Comparison of ENCODE assay signal across 10 cellular contexts in genomic region chr10:116891208-116891607, GRCh38. TPM values are rescaled to one million over a fixed set of nuclear protein-coding genes. Genes with fewer than 3 reads are reported as not detected.
DNase-seq lines count a peak whose midpoint lies in the region; ATAC-seq and TF ChIP-seq lines count a peak whose summit lies in the region.
"Had no signal": no experiment of that assay in that cellular context is flagged by ENCODE, and none has a peak within 500 bp of the region (broad histone marks: within the 10 kb centered on the region; RNA-seq: fewer than 3 reads in every experiment).

No MANE protein-coding gene starts in this region.

- no peak overlapping the region for H3K27ac ChIP-seq in RWPE1
- H3K27ac ChIP-seq in thoracic aorta, result no peak overlapping the region

- POLR2A ChIA-PET in RWPE1 (lab: Yijun Ruan, JAX; ENCODE audit: low non-redundant PET), result interaction anchor here (0.7 kb wide), 1 partner anchor 56 kb away, joined by 3 read pairs; no protein-coding TSS in a partner anchor

- H3K4me1 ChIP-seq in thoracic aorta (ENCODE audit: control insufficient read depth in 1 of 2, low read depth in 2 of 2), result peaks cover 0 to 12% of the 10 kb centered on the region in 2 donors

- no peak for ATAC-seq in thoracic aorta (ENCODE audit: insufficient number of reproducible peaks, low FRiP score, low read depth)
- ATAC-seq in GM21515 (IDR thresholded peaks at IDR 0.05; ENCODE audit: unreplicated experiment), result no peak
- ATAC-seq in GM21786 (IDR thresholded peaks at IDR 0.05; ENCODE audit: unreplicated experiment), result no peak

- H3K27me3 ChIP-seq in thoracic aorta (replicated peaks; ENCODE audit: insufficient read depth), result no peaks in the 10 kb centered on the region

- no peaks in the 10 kb centered on the region for H3K36me3 ChIP-seq in thoracic aorta

- DNase-seq in NCI-H524 (lab: John Stamatoyannopoulos, UW) (peak; percentile 7 to 52), NCI-H524 treated with DMSO at 0.1 percent for 48 hours (lab: John Stamatoyannopoulos, UW) (no peak), RWPE1 (ENCODE audit: low spot score) (peak; percentile 77), fibroblast of the conjunctiva (ENCODE audit: low read depth) (peak; percentile 64), thoracic aorta (ENCODE audit: low spot score) (no peak)
- DNase-seq in activated CD4-positive, alpha-beta T cell treated with anti-CD3 and anti-CD28 coated beads for 1 hour, result no peak
- DNase-seq: activated CD4-positive, alpha-beta T cell treated with anti-CD3 and anti-CD28 coated beads, Interleukin-2, amount 10 ng/mL, durations not matched to agents 7 days and 5 days had no signal

- CTCF ChIA-PET in RWPE1 (lab: Yijun Ruan, JAX), result interaction anchor here (0.6 to 1.1 kb wide), 2 partner anchors 95 to 140 kb away, joined by 3 to 4 read pairs; no protein-coding TSS in a partner anchor

- peak overlapping the region; percentile 13 for H3K4me3 ChIP-seq in thoracic aorta

- no peak for TF ChIP-seq CTCF in RWPE1 (conservative IDR thresholded peaks at IDR 0.05; ENCODE audit: low read depth)
- no peak for TF ChIP-seq CTCF in thoracic aorta (IDR thresholded peaks at IDR 0.05)

- H3K9me3 ChIP-seq in thoracic aorta, result no peaks in the 10 kb centered on the region

RNA-seq across cellular contexts. Expression of gene ENO4, which starts 41.9 kb away (rescaled TPM):
- total RNA-seq in thoracic aorta, result under 1 TPM in 1 of 2 donors, not detected in 1; 0.54 TPM
- total RNA-seq: activated CD4-positive, alpha-beta T cell treated with anti-CD3 and anti-CD28 coated beads, Interleukin-2, amount 10 ng/mL, durations not matched to agents 7 days and 5 days; H1 had no signal

Comparison
In these comparisons a context has a peak if more than half of its experiments do, and no peak if none do; other contexts are left out.
1. DNase-seq: peak in NCI-H524 (2 of 2), RWPE1 (single experiment) and fibroblast of the conjunctiva (single experiment); none in NCI-H524 treated with DMSO at 0.1 percent for 48 hours (single experiment), thoracic aorta (single experiment) and activated CD4-positive, alpha-beta T cell treated with anti-CD3 and anti-CD28 coated beads for 1 hour (single experiment).